5 cellular contexts compared by ENCODE assay signal in the genomic region with DNA sequence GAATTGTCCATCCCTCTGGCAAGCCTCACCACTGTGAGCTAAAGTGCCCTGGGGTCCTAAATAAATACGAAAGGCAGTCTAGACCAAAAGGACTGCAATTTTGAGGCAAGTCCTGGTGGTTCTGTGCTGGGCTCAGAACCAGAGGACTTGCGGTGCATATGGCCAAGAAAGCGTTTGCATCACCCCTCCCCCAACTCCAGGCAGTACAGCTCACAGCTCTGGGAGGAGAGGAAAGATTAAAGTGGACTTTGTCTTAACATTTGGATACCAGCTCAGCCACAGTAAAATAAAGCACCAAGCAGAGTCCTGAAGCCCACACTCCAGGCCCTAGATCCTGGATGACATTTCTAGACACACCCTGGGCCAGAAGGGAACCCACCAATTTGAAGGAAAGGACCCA. TPM values are rescaled to one million over a fixed set of nuclear protein-coding genes. Genes with fewer than 3 reads are reported as not detected.
"Had no signal": no experiment of that assay in that cellular context is flagged by ENCODE, and none has a peak within 500 bp of the region (broad histone marks: within the 10 kb centered on the region; RNA-seq: fewer than 3 reads in every experiment).

No MANE protein-coding gene starts in this region.

- DNase-seq: H9, HCEC 1CT, KBM-7 had no signal

- H3K4me2 ChIP-seq: GM23338 had no signal

- H3K4me3 ChIP-seq: GM23338 had no signal

RNA-seq across cellular contexts. Expression of a gene that starts 24.9 kb away (rescaled TPM):
- polyA plus RNA-seq: IgD-negative memory B cell had no signal
